Comparison of ENCODE assay signal across 21 cellular contexts in genomic region chr12:108315486-108316105, GRCh38. TPM values are rescaled to one million over a fixed set of nuclear protein-coding genes. Genes with fewer than 3 reads are reported as not detected.
DNase-seq lines count a peak whose midpoint lies in the region; ATAC-seq and TF ChIP-seq lines count a peak whose summit lies in the region.
"Had no signal": no experiment of that assay in that cellular context is flagged by ENCODE, and none has a peak within 500 bp of the region (broad histone marks: within the 10 kb centered on the region; RNA-seq: fewer than 3 reads in every experiment).

No MANE protein-coding gene starts in this region.

- peak overlapping the region; percentile 57 for H3K27ac Mint-ChIP-seq in endothelial cell (ENCODE audit: unreplicated experiment)
- H3K27ac Mint-ChIP-seq in MCF 10A (ENCODE audit: low read depth, unreplicated experiment) = no peak overlapping the region

- peak overlapping the region; percentile 81 for H3K27ac ChIP-seq in HUES48 (ENCODE audit: low read depth, low read length)
- peak overlapping the region; percentile 33 for H3K27ac ChIP-seq in skeletal muscle tissue (ENCODE audit: low read depth, low read length)
- H3K27ac ChIP-seq: epithelial cell of prostate had no signal

- intact Hi-C loops in MCF 10A (cut with micrococcal nuclease) = no loop called here

- DNase-seq in NT2/D1 (ENCODE audit: low read depth, low spot score) (no peak), endothelial cell (ENCODE audit: low spot score) (no peak), dermis blood vessel endothelial cell (no peak), hypothalamus (lab: John Stamatoyannopoulos, UW) (no peak), MCF 10A (ENCODE audit: unreplicated experiment) (no peak)
- DNase-seq: activated naive CD4-positive, alpha-beta T cell; CD4-positive, CD25-positive, alpha-beta regulatory T cell; EL; head of caudate nucleus; naive B cell; NCI-H1105; NCI-H345; OCI-M1; retina; stimulated activated CD8-positive, alpha-beta memory T cell treated with anti-CD3 and anti-CD28 coated beads, Interleukin-4, amount 100 ng/mL, for 48 hours had no signal

- no peak for ATAC-seq in HG03521 (IDR thresholded peaks at IDR 0.05; ENCODE audit: unreplicated experiment)
- ATAC-seq: SK-N-SH treated with all-trans-retinoic acid at 6 μM for 48 hours had no signal

- H3K9me3 Mint-ChIP-seq in endothelial cell (ENCODE audit: unreplicated experiment) (no peaks in the 10 kb centered on the region), MCF 10A (ENCODE audit: unreplicated experiment) (no peaks in the 10 kb centered on the region)

- H3K9me3 ChIP-seq in HUES48 (ENCODE audit: control insufficient read depth, insufficient read depth, low read length) (no peaks in the 10 kb centered on the region), NT2/D1 (ENCODE audit: insufficient read depth, low read length) (no peaks in the 10 kb centered on the region), skeletal muscle tissue (ENCODE audit: control insufficient read depth in 3 of 3, low read length in 3 of 3) (no peaks in the 10 kb centered on the region)

- H3K36me3 ChIP-seq in HUES48 (ENCODE audit: control insufficient read depth, insufficient read depth, low read length) = no peaks in the 10 kb centered on the region
- no peaks in the 10 kb centered on the region for H3K36me3 ChIP-seq in NT2/D1 (ENCODE audit: insufficient read depth, insufficient read length, low read length)
- no peaks in the 10 kb centered on the region for H3K36me3 ChIP-seq in skeletal muscle tissue (ENCODE audit: control insufficient read depth in 3 of 3, insufficient read depth in 3 of 3, low read length in 3 of 3)

- H3K4me3 ChIP-seq in HUES48 (ENCODE audit: low read depth, low read length) (no peak overlapping the region), NT2/D1 (ENCODE audit: insufficient read length, low read depth) (no peak overlapping the region), skeletal muscle tissue (ENCODE audit: low read length in 3 of 3) (no peak overlapping the region)

- peaks cover 33% of the 10 kb centered on the region for H3K4me1 ChIP-seq in HUES48 (ENCODE audit: control insufficient read depth, insufficient read depth, low read length)
- peaks cover 17% of the 10 kb centered on the region for H3K4me1 ChIP-seq in NT2/D1 (ENCODE audit: insufficient read depth, insufficient read length)
- peaks cover 12 to 24% (median 22%) of the 10 kb centered on the region in 3 donors for H3K4me1 ChIP-seq in skeletal muscle tissue (ENCODE audit: control insufficient read depth in 3 of 3, insufficient read depth in 3 of 3, low read length in 3 of 3)

- BruUV-seq in MCF 10A (replicated peaks; lab: Mats Ljungman, UMichigan) = no TSS peak

- H3K27me3 Mint-ChIP-seq in endothelial cell (ENCODE audit: unreplicated experiment) (peaks cover 14% of the 10 kb centered on the region), MCF 10A (ENCODE audit: insufficient read depth, unreplicated experiment) (peaks cover 8% of the 10 kb centered on the region)

- POLR2A ChIA-PET in MCF 10A (lab: Yijun Ruan, JAX) = interaction anchor here (0.7 kb wide), 1 partner anchor 243 kb away, joined by 4 read pairs; no protein-coding TSS in a partner anchor

- H3K4me1 Mint-ChIP-seq in endothelial cell (ENCODE audit: unreplicated experiment) (peaks cover 45% of the 10 kb centered on the region), MCF 10A (ENCODE audit: insufficient read depth, unreplicated experiment) (peaks cover 11% of the 10 kb centered on the region)

- CTCF ChIA-PET in MCF 10A (lab: Yijun Ruan, JAX) = no interaction called here

- H3K9ac ChIP-seq in HUES48 (ENCODE audit: low read depth, low read length) (no peak overlapping the region), NT2/D1 (ENCODE audit: insufficient read length, low read depth) (peak overlapping the region; percentile 51), skeletal muscle tissue (ENCODE audit: low read depth in 1 of 3, low read length in 3 of 3) (no peak overlapping the region)

- H3K4me3 Mint-ChIP-seq in endothelial cell (ENCODE audit: unreplicated experiment) = no peak overlapping the region
- no peak overlapping the region for H3K4me3 Mint-ChIP-seq in MCF 10A (ENCODE audit: unreplicated experiment)
- H3K4me3 Mint-ChIP-seq: naive B cell had no signal

- H3K36me3 Mint-ChIP-seq in endothelial cell (ENCODE audit: low read depth, unreplicated experiment) = no peaks in the 10 kb centered on the region
- peaks cover 5% of the 10 kb centered on the region for H3K36me3 Mint-ChIP-seq in MCF 10A (ENCODE audit: insufficient read depth, unreplicated experiment)
- H3K36me3 Mint-ChIP-seq: CD4-positive, CD25-positive, alpha-beta regulatory T cell; naive B cell had no signal

- H3K27me3 ChIP-seq in HUES48 (ENCODE audit: control insufficient read depth, insufficient read depth, low read length) (no peaks in the 10 kb centered on the region), NT2/D1 (ENCODE audit: insufficient read depth, insufficient read length) (no peaks in the 10 kb centered on the region), skeletal muscle tissue (ENCODE audit: control insufficient read depth in 3 of 3, insufficient read depth in 3 of 3, low read length in 3 of 3) (no peaks in the 10 kb centered on the region)

- TF ChIP-seq CTCF in endothelial cell (IDR thresholded peaks at IDR 0.05; ENCODE audit: unreplicated experiment) (no peak), MCF 10A (IDR thresholded peaks at IDR 0.05; ENCODE audit: unreplicated experiment) (no peak)

RNA-seq across cellular contexts. Expression of gene CMKLR1, which starts 23.5 kb away (rescaled TPM):
- 0.51 TPM for total RNA-seq in endothelial cell (ENCODE audit: unreplicated experiment)
- total RNA-seq in skeletal muscle tissue = 5.7 TPM
- 0.19 and 1.0 TPM in 2 replicates for total RNA-seq in dermis blood vessel endothelial cell
- total RNA-seq in MCF 10A (2022) = 0.12 and 0.25 TPM in 2 replicates
- total RNA-seq: bronchial epithelial cell had no signal
